16 cellular contexts compared by ENCODE assay signal in genomic region chr3:17759901-17760300, GRCh38.
"Had no signal": no experiment of that assay in that cellular context is flagged by ENCODE, and none has a peak within 500 bp of the region (broad histone marks: within the 10 kb centered on the region; RNA-seq: fewer than 3 reads in every experiment).

No MANE protein-coding gene starts in this region.

- ATAC-seq: activated CD4-positive, alpha-beta T cell treated with anti-CD3 and anti-CD28 coated beads for 36 hours; gastrocnemius medialis; left ventricle myocardium superior; natural killer cell treated with Interleukin-12 subunit alpha and Interleukin-12 subunit beta and Interleukin-15 and Interleukin-18, amount 100 ng/mL, for 72 hours; psoas muscle had no signal

- H3K27me3 ChIP-seq: esophagus muscularis mucosa, gastrocnemius medialis, sigmoid colon had no signal

- H3K36me3 ChIP-seq: esophagus muscularis mucosa, gastrocnemius medialis, sigmoid colon, thoracic aorta, WERI-Rb-1 had no signal

- H3K27ac ChIP-seq: esophagus muscularis mucosa, gastrocnemius medialis, psoas muscle, sigmoid colon, thoracic aorta, WERI-Rb-1 had no signal

- DNase-seq: activated CD4-positive, alpha-beta memory T cell treated with anti-CD3 and anti-CD28 coated beads, Interleukin-2, amount 10 ng/mL, durations not matched to agents 7 days and 5 days; activated CD4-positive, alpha-beta T cell treated with anti-CD3 and anti-CD28 coated beads for 36 hours; activated T-cell treated with anti-CD3 and anti-CD28 coated beads, Interleukin-2, amount 50 U/mL, for 48 hours; endodermal cell; gastrocnemius medialis; left ventricle myocardium superior; mesenchymal stem cell; nucleus accumbens; psoas muscle; sigmoid colon; stimulated activated CD4-positive, alpha-beta T cell treated with anti-CD3 and anti-CD28 coated beads, Interleukin-4, amount 100 ng/mL, for 24 hours; T-helper 1 cell; WERI-Rb-1 had no signal

- H3K4me3 ChIP-seq: esophagus muscularis mucosa, gastrocnemius medialis, psoas muscle, sigmoid colon, thoracic aorta had no signal

- H3K4me1 ChIP-seq: esophagus muscularis mucosa, gastrocnemius medialis, psoas muscle, sigmoid colon had no signal

- H3K9me3 ChIP-seq: esophagus muscularis mucosa, gastrocnemius medialis, psoas muscle, sigmoid colon, thoracic aorta had no signal
